In the genomic region with DNA sequence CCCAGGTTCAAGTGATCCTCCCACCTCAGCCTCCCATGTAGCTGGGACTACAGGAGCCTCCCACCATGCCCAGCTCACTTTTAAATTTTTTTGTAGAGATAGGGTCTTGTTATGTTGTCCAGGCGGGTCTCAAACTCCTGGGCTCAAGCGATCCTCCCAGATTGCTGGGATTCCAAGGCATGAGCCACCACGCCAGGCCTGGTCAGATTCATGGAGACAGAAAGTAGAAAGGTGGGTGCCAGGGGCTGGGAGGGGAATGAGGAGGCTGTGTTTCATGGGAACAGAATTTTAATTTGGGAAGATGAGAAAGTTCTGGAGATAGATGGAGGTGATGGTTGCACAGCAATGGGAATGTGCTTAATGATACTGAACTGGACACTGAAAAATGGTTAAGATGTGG, we compare ENCODE assay signal across 18 cellular contexts.
"Had no signal": no experiment of that assay in that cellular context is flagged by ENCODE, and none has a peak within 500 bp of the region (broad histone marks: within the 10 kb centered on the region; RNA-seq: fewer than 3 reads in every experiment).

No MANE protein-coding gene starts in this region.

- H3K27ac Mint-ChIP-seq: memory B cell, progenitor cell of endocrine pancreas had no signal

- H3K9me3 Mint-ChIP-seq: activated naive CD4-positive, alpha-beta T cell treated with anti-CD3 and anti-CD28 coated beads, Interleukin-2, amount 50 U/mL, for 24 hours; memory B cell had no signal

- H3K27ac ChIP-seq: spleen, suprapubic skin, tibial nerve, vagina, VCaP had no signal

- DNase-seq: activated CD4-positive, alpha-beta T cell treated with anti-CD3 and anti-CD28 coated beads for 1 hour; activated gamma-delta T cell treated with Interleukin-2 at 50 U/mL for 16 hours; central memory CD4-positive, alpha-beta T cell; effector memory CD4-positive, alpha-beta T cell; head of caudate nucleus; islet precursor cell; left colon; SK-N-SH; spleen; stimulated activated CD4-positive, alpha-beta T cell treated with anti-CD3 and anti-CD28 coated beads, Interleukin-4, amount 100 ng/mL, for 1 hour; stimulated activated naive CD8-positive, alpha-beta T cell treated with anti-CD3 and anti-CD28 coated beads, Interleukin-15, Interleukin-2, amounts not matched to agents 100 U/mL and 50 U/mL, for 24 hours had no signal

- H3K4me3 ChIP-seq: spleen, suprapubic skin, tibial nerve, vagina had no signal

- H3K36me3 ChIP-seq: suprapubic skin, vagina had no signal

- H3K4me3 Mint-ChIP-seq: activated naive CD4-positive, alpha-beta T cell treated with anti-CD3 and anti-CD28 coated beads, Interleukin-2, amount 50 U/mL, for 24 hours; memory B cell had no signal

- ATAC-seq: stimulated activated naive CD8-positive, alpha-beta T cell treated with anti-CD3 and anti-CD28 coated beads, Interleukin-15, Interleukin-2, amounts not matched to agents 100 U/mL and 50 U/mL, for 24 hours had no signal

- H3K27me3 Mint-ChIP-seq: activated naive CD4-positive, alpha-beta T cell treated with anti-CD3 and anti-CD28 coated beads, Interleukin-2, amount 50 U/mL, for 24 hours; memory B cell had no signal

- H3K9me3 ChIP-seq: SK-N-SH, spleen, suprapubic skin, tibial nerve, vagina had no signal

- H3K27me3 ChIP-seq: spleen, suprapubic skin, tibial nerve, vagina had no signal

- H3K9ac ChIP-seq: SK-N-SH had no signal

- H3K4me1 ChIP-seq: suprapubic skin, tibial nerve, vagina had no signal
